Comparison of ENCODE assay signal across 8 cellular contexts in genomic region chr2:237685408-237685807, GRCh38. TPM values are rescaled to one million over a fixed set of nuclear protein-coding genes. Genes with fewer than 3 reads are reported as not detected.
A peak's percentile ranks its signal among the peaks of the same experiment; 100 is the strongest.
DNase-seq lines count a peak whose midpoint lies in the region; ATAC-seq, FAIRE-seq and TF ChIP-seq lines count a peak whose summit lies in the region.

No MANE protein-coding gene starts in this region.

- H2AFZ ChIP-seq in H9 (ENCODE audit: low read length) = no peak overlapping the region

- H3K4me2 ChIP-seq in H9 (ENCODE audit: insufficient read depth, insufficient read length, low read length) = no peak overlapping the region

- peak; percentile 44 for TF ChIP-seq CTCF in AG04450 (IDR thresholded peaks at IDR 0.05; ENCODE audit: low read depth, low read length)
- TF ChIP-seq CTCF in H9 (conservative IDR thresholded peaks at IDR 0.05) = peak; percentile 52; the same call in 2 of the 3 replicates
- peak in 1 of 3 experiments; percentile 21 for TF ChIP-seq CTCF in ascending aorta (IDR thresholded peaks at IDR 0.05)

- WGBS in H9 (ENCODE audit: extremely low coverage, insufficient read length, low lambda C conversion rate) = no CpG with 5 or more reads among the region's 5 CpGs

- CTCF ChIA-PET in AG04450 (lab: Charles Lee) = interaction anchor here (0.5 to 2.1 kb wide), 10 partner anchors 10 to 256 kb away, joined by 3 to 12 read pairs (median 4); no protein-coding TSS in a partner anchor
- CTCF ChIA-PET in activated CD4-positive, alpha-beta T cell treated with anti-CD3 and anti-CD28 coated beads for 36 hours (lab: Charles Lee) = interaction anchor here (0.5 to 1.1 kb wide), 4 partner anchors 8 to 13 kb away, joined by 3 to 4 read pairs (median 3); no protein-coding TSS in a partner anchor

- H4K8ac ChIP-seq in H9 (replicated peaks; ENCODE audit: insufficient read length, low read depth, low read length) = no peak overlapping the region

- no peak overlapping the region for H3T11ph ChIP-seq in H9 (ENCODE audit: low read length)

- FAIRE-seq in H54 (lab: Jason Lieb, UNC) = no peak

- H2BK120ac ChIP-seq in H9 (ENCODE audit: low read depth, low read length, poor library complexity, severe bottlenecking) = no peak overlapping the region

- H3K56ac ChIP-seq in H9 (ENCODE audit: insufficient read length, low read depth, low read length) = no peak overlapping the region

- H3K4me3 Mint-ChIP-seq in H9 = no peak overlapping the region
- no peak overlapping the region for H3K4me3 Mint-ChIP-seq in activated CD4-positive, alpha-beta T cell treated with anti-CD3 and anti-CD28 coated beads for 36 hours

- H3K9ac ChIP-seq in H9 (ENCODE audit: extremely low read depth, insufficient read length, low read length) = no peak overlapping the region

- H3K18ac ChIP-seq in H9 (ENCODE audit: insufficient read length, low read depth, low read length) = no peak overlapping the region

- H3K23ac ChIP-seq in H9 (ENCODE audit: insufficient read length, low read depth, low read length) = no peak overlapping the region

- peaks cover 6% of the 10 kb centered on the region for H3K27me3 Mint-ChIP-seq in H9 (ENCODE audit: low read depth)
- no peaks in the 10 kb centered on the region for H3K27me3 Mint-ChIP-seq in activated CD4-positive, alpha-beta T cell treated with anti-CD3 and anti-CD28 coated beads for 36 hours

- H3K27me3 ChIP-seq in AG04450 (ENCODE audit: control insufficient read depth, insufficient read depth, low read length) = no peaks in the 10 kb centered on the region
- H3K27me3 ChIP-seq in H9 (ENCODE audit: insufficient read depth, low read length) = no peaks in the 10 kb centered on the region
- H3K27me3 ChIP-seq in ascending aorta = no peaks in the 10 kb centered on the region

- H4K20me1 ChIP-seq in H9 (ENCODE audit: control insufficient read depth, insufficient read depth, insufficient read length) = peaks cover 2% of the 10 kb centered on the region

- H2BK15ac ChIP-seq in H9 (ENCODE audit: low read depth, low read length) = no peak overlapping the region

- peaks cover 11 to 17% of the 10 kb centered on the region in 2 experiments; a peak in 4 of 5 replicates for H3K9me3 Mint-ChIP-seq in H9
- H3K9me3 Mint-ChIP-seq in activated CD4-positive, alpha-beta T cell treated with anti-CD3 and anti-CD28 coated beads for 36 hours (ENCODE audit: low read depth) = no peaks in the 10 kb centered on the region

- no peak overlapping the region for H2BK12ac ChIP-seq in H9 (ENCODE audit: insufficient read length, low read depth, low read length)

- intact Hi-C loops in ascending aorta (cut with DNase I) = no loop called here
- intact Hi-C loops in activated CD4-positive, alpha-beta T cell treated with anti-CD3 and anti-CD28 coated beads for 36 hours (cut with DNase I, micrococcal nuclease) = no loop called here

- H3K4me1 ChIP-seq in H9 (ENCODE audit: insufficient read depth, low read length) (no peaks in the 10 kb centered on the region), ascending aorta (peaks cover 17 to 45% of the 10 kb centered on the region in 2 donors)

- H2AK5ac ChIP-seq in H9 (ENCODE audit: insufficient read length, low read length) = no peak overlapping the region

- no peaks in the 10 kb centered on the region for H3K23me2 ChIP-seq in H9 (ENCODE audit: insufficient read length, low read depth, low read length, poor library complexity, severe bottlenecking)

- no peaks in the 10 kb centered on the region for H3K79me1 ChIP-seq in H9 (ENCODE audit: insufficient read depth, low read depth, low read length, poor library complexity, severe bottlenecking)

- no peak overlapping the region for H3K14ac ChIP-seq in H9 (ENCODE audit: insufficient read depth, low read length)

- no peak overlapping the region for H4K91ac ChIP-seq in H9 (ENCODE audit: insufficient read length, low read depth, low read length)

- peak; percentile 52 for ATAC-seq in left lobe of liver
- ATAC-seq in activated CD4-positive, alpha-beta T cell treated with anti-CD3 and anti-CD28 coated beads for 36 hours = no peak

- no peak overlapping the region; a peak in 1 of 7 replicates for H3K27ac Mint-ChIP-seq in H9
- H3K27ac Mint-ChIP-seq in activated CD4-positive, alpha-beta T cell treated with anti-CD3 and anti-CD28 coated beads for 36 hours = no peak overlapping the region

- no peaks in the 10 kb centered on the region for H3K79me2 ChIP-seq in H9 (ENCODE audit: insufficient read depth, low read length)

- H4K5ac ChIP-seq in H9 (ENCODE audit: insufficient read length, low read depth, low read length) = no peak overlapping the region

- H3K9me3 ChIP-seq in AG04450 (ENCODE audit: control insufficient read depth, insufficient read depth, low read length) (no peaks in the 10 kb centered on the region), H9 (ENCODE audit: control insufficient read depth, low read depth, low read length) (no peaks in the 10 kb centered on the region), ascending aorta (no peaks in the 10 kb centered on the region)

- peaks cover 17 to 30% (median 27%) of the 10 kb centered on the region in 3 experiments for H3K36me3 Mint-ChIP-seq in H9 (ENCODE audit: insufficient read depth in 1 of 3, low read depth in 3 of 3)
- H3K36me3 Mint-ChIP-seq in activated CD4-positive, alpha-beta T cell treated with anti-CD3 and anti-CD28 coated beads for 36 hours (ENCODE audit: low read depth) = peaks cover 1% of the 10 kb centered on the region

- H3K4ac ChIP-seq in H9 (ENCODE audit: low read depth, low read length) = no peak overlapping the region

- DNase-seq in AG04450 (ENCODE audit: low read depth, low spot score) = no peak
- peak; percentile 62 for DNase-seq in H9
- peak in 1 of 2 donors; percentile 60 for DNase-seq in ascending aorta (ENCODE audit: low spot score in 2 of 2)
- DNase-seq in left lobe of liver (ENCODE audit: low spot score) = no peak
- no peak for DNase-seq in H54 (ENCODE audit: insufficient read length, low spot score)
- no peak for DNase-seq in NCI-H1092 treated with DMSO at 0.1 percent for 48 hours (lab: John Stamatoyannopoulos, UW)
- DNase-seq in activated CD4-positive, alpha-beta T cell treated with anti-CD3 and anti-CD28 coated beads for 36 hours = no peak
- DNase-seq in NOMO-1 (lab: John Stamatoyannopoulos, UW; ENCODE audit: unreplicated experiment in 2 of 2) = no peak

- no peak overlapping the region for H3K27ac ChIP-seq in AG04450 (ENCODE audit: low read depth, low read length)
- H3K27ac ChIP-seq in H9 (ENCODE audit: insufficient read length, low read depth, low read length) = no peak overlapping the region
- H3K27ac ChIP-seq in ascending aorta = peak overlapping the region; percentile 0 to 94

- H3K4me3 ChIP-seq in AG04450 (ENCODE audit: low read depth, low read length) = no peak overlapping the region
- H3K4me3 ChIP-seq in ascending aorta = no peak overlapping the region

- no peak overlapping the region for H2BK5ac ChIP-seq in H9 (ENCODE audit: insufficient read length, low read length)

- H2BK20ac ChIP-seq in H9 (ENCODE audit: low read depth, low read length, poor library complexity, severe bottlenecking) = no peak overlapping the region

- H3K36me3 ChIP-seq in ascending aorta = peaks cover 0 to 5% of the 10 kb centered on the region in 2 donors

- TF ChIP-seq POLR2A in H54 (IDR thresholded peaks at IDR 0.05; ENCODE audit: low read depth, low read length) = no peak

- peaks cover 0 to 5% of the 10 kb centered on the region in 2 experiments; a peak in 1 of 4 replicates for H3K4me1 Mint-ChIP-seq in H9
- peaks cover 45% of the 10 kb centered on the region for H3K4me1 Mint-ChIP-seq in activated CD4-positive, alpha-beta T cell treated with anti-CD3 and anti-CD28 coated beads for 36 hours

- POLR2A ChIA-PET in AG04450 (lab: Yijun Ruan, JAX) = interaction anchor here (0.6 kb wide), 1 partner anchor 254 kb away, joined by 3 read pairs; no protein-coding TSS in a partner anchor
- POLR2A ChIA-PET in activated CD4-positive, alpha-beta T cell treated with anti-CD3 and anti-CD28 coated beads for 36 hours (lab: Charles Lee) = no interaction called here

RNA-seq across cellular contexts. Expression of gene LRRFIP1, which starts 58.0 kb away (rescaled TPM):
- 55.2 and 71.1 TPM in 2 replicates for polyA plus RNA-seq in AG04450 (2011; rRNA removed)
- 47.3 TPM in 2 replicates for polyA minus RNA-seq in AG04450 (2011; rRNA and poly(A)+ RNA removed)
- total RNA-seq in H9 (2021) (37.1 and 38.5 TPM in 2 replicates), ascending aorta (133 TPM), left lobe of liver (33.6 TPM)
- total RNA-seq in activated CD4-positive, alpha-beta T cell treated with anti-CD3 and anti-CD28 coated beads for 36 hours = 100 to 1,000 TPM; 234 to 235 TPM

Comparison
In these comparisons a context has a peak if more than half of its experiments do, and no peak if none do; other contexts are left out.
1. H3K27ac ChIP-seq: peak in ascending aorta (2 of 2); none in AG04450 (single experiment) and H9 (single experiment).